Comparison of ENCODE assay signal across 8 cellular contexts in the genomic region with DNA sequence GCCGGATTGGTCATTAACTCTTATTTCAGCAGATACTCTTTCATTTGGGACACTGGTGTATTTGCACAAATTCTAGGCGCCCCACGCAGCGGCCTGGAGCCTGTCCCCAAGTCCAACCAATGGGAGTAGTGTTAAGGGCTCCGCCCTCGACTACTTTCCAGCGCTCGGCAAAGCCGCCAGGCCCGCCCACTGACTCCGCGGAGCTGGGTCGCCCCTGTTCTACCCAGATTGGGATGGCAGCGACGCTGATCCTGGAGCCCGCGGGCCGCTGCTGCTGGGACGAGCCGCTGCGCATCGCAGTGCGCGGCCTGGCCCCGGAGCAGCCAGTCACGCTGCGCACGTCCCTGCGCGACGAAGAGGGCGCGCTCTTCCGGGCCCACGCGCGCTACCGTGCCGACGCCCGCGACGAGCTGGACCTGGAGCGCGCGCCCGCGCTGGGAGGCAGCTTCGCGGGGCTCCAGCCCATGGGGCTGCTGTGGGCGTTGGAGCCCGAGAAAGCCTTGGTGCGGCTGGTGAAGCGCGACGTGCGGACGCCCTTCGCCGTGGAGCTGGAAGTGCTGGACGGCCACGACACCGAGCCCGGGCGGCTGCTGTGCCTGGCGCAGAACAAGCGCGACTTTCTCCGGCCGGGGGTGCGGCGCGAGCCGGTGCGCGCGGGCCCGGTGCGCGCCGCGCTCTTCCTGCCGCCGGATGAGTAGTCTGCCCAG. TPM values are rescaled to one million over a fixed set of nuclear protein-coding genes. Genes with fewer than 3 reads are reported as not detected.
DNase-seq lines count a peak whose midpoint lies in the region; ATAC-seq and TF ChIP-seq lines count a peak whose summit lies in the region.

A gene with protein sequence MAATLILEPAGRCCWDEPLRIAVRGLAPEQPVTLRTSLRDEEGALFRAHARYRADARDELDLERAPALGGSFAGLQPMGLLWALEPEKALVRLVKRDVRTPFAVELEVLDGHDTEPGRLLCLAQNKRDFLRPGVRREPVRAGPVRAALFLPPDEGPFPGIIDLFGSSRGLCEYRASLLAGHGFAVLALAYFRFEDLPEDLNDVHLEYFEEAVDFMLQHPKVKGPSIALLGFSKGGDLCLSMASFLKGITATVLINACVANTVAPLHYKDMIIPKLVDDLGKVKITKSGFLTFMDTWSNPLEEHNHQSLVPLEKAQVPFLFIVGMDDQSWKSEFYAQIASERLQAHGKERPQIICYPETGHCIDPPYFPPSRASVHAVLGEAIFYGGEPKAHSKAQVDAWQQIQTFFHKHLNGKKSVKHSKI (plus strand): TSS at position 179 of the 707 bp plus-strand sequence. CDS start 55 bp downstream, at position 234.

- WGBS in heart right ventricle, 2 donors = 0 to 1% methylated on average over 82 to 84 of the region's 84 CpGs

- no peaks in the 10 kb centered on the region for H3K9me3 ChIP-seq in adipocyte (ENCODE audit: control insufficient read depth, low read length)
- H3K9me3 ChIP-seq in heart right ventricle = peaks cover 0 to 5% (median 0%) of the 10 kb centered on the region in 11 donors

- peak; percentile 22 for DNase-seq in COR-L47 (lab: John Stamatoyannopoulos, UW)
- peak; percentile 88 for DNase-seq in SW480 (ENCODE audit: low spot score)
- DNase-seq in adipocyte (ENCODE audit: low read depth) = peak; percentile 86
- DNase-seq in heart right ventricle = peak; percentile 62 to 73
- peak; percentile 12 for DNase-seq in pons (ENCODE audit: low spot score)
- DNase-seq in type B pancreatic cell (ENCODE audit: extremely low spot score, unreplicated experiment) = peak; percentile 83

- H3K4me3 ChIP-seq in adipocyte (ENCODE audit: low read length) = peak within 1 kb of the TSS; percentile 85
- peak within 1 kb of the TSS; percentile 49 to 67 (median 63) for H3K4me3 ChIP-seq in heart right ventricle

- intact Hi-C loops in heart right ventricle (cut with DNase I) = no loop called here

- TF ChIP-seq CTCF in heart right ventricle (IDR thresholded peaks at IDR 0.05) (no peak), type B pancreatic cell (conservative IDR thresholded peaks at IDR 0.05) (no peak)

- H3K4me1 ChIP-seq in adipocyte (ENCODE audit: control insufficient read depth, insufficient read depth, low read length) = peaks cover 9% of the 10 kb centered on the region
- H3K4me1 ChIP-seq in heart right ventricle = peaks cover 0 to 11% (median 0%) of the 10 kb centered on the region in 9 donors

- H3K27ac Mint-ChIP-seq in type B pancreatic cell = peak within 1 kb of the TSS; percentile 53

- peak within 1 kb of the TSS; percentile 83 for H3K9ac ChIP-seq in adipocyte (ENCODE audit: low read length)

- no peak for TF ChIP-seq EP300 in Ishikawa (IDR thresholded peaks at IDR 0.05; ENCODE audit: borderline replicate concordance)

- H3K27me3 ChIP-seq in adipocyte (replicated peaks; ENCODE audit: control insufficient read depth, insufficient read depth, low read length) (no peaks in the 10 kb centered on the region), heart right ventricle (peaks cover 0 to 8% (median 0%) of the 10 kb centered on the region in 7 donors)

- no peaks in the 10 kb centered on the region for H3K27me3 Mint-ChIP-seq in type B pancreatic cell

- no peaks in the 10 kb centered on the region for H3K4me1 Mint-ChIP-seq in type B pancreatic cell (ENCODE audit: unreplicated experiment)

- H3K4me3 Mint-ChIP-seq in type B pancreatic cell = peak within 1 kb of the TSS; percentile 92

- no peaks in the 10 kb centered on the region for H3K9me3 Mint-ChIP-seq in type B pancreatic cell

- ATAC-seq in GM21367 (IDR thresholded peaks at IDR 0.05; ENCODE audit: unreplicated experiment) (peak; percentile 67), heart right ventricle (peak; percentile 89 to 95 (median 94))

- H3K36me3 Mint-ChIP-seq in type B pancreatic cell = no peaks in the 10 kb centered on the region

- no peak for TF ChIP-seq RAD21 in Ishikawa (IDR thresholded peaks at IDR 0.05; ENCODE audit: low read depth)

- H3K36me3 ChIP-seq in adipocyte (ENCODE audit: control insufficient read depth, insufficient read depth, low read length, severe bottlenecking) (no peaks in the 10 kb centered on the region), heart right ventricle (no peaks in the 10 kb centered on the region)

- H3K27ac ChIP-seq in heart right ventricle = peak within 1 kb of the TSS in 9 of 10 donors; percentile 70 to 88 (median 79)

TF ChIP-seq in Ishikawa, 13 proteins besides CTCF, POLR2A, EP300 and RAD21:
- TF ChIP-seq ZBTB7A (IDR thresholded peaks at IDR 0.05; ENCODE audit: low read depth) (0 out of 2 replicates have a peak, but pooled peaks have one; percentile 48), NFIC (IDR thresholded peaks at IDR 0.05) (no peak), TCF12 (IDR thresholded peaks at IDR 0.05; ENCODE audit: low read depth) (no peak), EGR1 (IDR thresholded peaks at IDR 0.05) (0 out of 2 replicates have a peak, but pooled peaks have one; percentile 10), YY1 (IDR thresholded peaks at IDR 0.05; ENCODE audit: low read depth) (no peak), TEAD4 (IDR thresholded peaks at IDR 0.05) (no peak), FOXM1 (IDR thresholded peaks at IDR 0.05; ENCODE audit: borderline replicate concordance, low read depth) (no peak), CEBPB (IDR thresholded peaks at IDR 0.05) (no peak), CREB1 (IDR thresholded peaks at IDR 0.05; ENCODE audit: low read depth) (no peak), TAF1 (IDR thresholded peaks at IDR 0.05; ENCODE audit: low read depth) (peak; percentile 30; the same call in 1 of the 2 replicates)
- TF ChIP-seq, protein P1, sequence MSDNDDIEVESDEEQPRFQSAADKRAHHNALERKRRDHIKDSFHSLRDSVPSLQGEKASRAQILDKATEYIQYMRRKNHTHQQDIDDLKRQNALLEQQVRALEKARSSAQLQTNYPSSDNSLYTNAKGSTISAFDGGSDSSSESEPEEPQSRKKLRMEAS (IDR thresholded peaks at IDR 0.05) = peak; percentile 71; the same call in 1 of the 2 replicates
- TF ChIP-seq, protein P2, sequence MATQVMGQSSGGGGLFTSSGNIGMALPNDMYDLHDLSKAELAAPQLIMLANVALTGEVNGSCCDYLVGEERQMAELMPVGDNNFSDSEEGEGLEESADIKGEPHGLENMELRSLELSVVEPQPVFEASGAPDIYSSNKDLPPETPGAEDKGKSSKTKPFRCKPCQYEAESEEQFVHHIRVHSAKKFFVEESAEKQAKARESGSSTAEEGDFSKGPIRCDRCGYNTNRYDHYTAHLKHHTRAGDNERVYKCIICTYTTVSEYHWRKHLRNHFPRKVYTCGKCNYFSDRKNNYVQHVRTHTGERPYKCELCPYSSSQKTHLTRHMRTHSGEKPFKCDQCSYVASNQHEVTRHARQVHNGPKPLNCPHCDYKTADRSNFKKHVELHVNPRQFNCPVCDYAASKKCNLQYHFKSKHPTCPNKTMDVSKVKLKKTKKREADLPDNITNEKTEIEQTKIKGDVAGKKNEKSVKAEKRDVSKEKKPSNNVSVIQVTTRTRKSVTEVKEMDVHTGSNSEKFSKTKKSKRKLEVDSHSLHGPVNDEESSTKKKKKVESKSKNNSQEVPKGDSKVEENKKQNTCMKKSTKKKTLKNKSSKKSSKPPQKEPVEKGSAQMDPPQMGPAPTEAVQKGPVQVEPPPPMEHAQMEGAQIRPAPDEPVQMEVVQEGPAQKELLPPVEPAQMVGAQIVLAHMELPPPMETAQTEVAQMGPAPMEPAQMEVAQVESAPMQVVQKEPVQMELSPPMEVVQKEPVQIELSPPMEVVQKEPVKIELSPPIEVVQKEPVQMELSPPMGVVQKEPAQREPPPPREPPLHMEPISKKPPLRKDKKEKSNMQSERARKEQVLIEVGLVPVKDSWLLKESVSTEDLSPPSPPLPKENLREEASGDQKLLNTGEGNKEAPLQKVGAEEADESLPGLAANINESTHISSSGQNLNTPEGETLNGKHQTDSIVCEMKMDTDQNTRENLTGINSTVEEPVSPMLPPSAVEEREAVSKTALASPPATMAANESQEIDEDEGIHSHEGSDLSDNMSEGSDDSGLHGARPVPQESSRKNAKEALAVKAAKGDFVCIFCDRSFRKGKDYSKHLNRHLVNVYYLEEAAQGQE (IDR thresholded peaks at IDR 0.05; ENCODE audit: low read depth) = no peak
- TF ChIP-seq, protein P3, sequence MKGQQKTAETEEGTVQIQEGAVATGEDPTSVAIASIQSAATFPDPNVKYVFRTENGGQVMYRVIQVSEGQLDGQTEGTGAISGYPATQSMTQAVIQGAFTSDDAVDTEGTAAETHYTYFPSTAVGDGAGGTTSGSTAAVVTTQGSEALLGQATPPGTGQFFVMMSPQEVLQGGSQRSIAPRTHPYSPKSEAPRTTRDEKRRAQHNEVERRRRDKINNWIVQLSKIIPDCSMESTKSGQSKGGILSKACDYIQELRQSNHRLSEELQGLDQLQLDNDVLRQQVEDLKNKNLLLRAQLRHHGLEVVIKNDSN (IDR thresholded peaks at IDR 0.05) = peak; percentile 4; the same call in 1 of the 2 replicates
TF ChIP-seq in Ishikawa: peak in this region for 5.

RNA-seq across cellular contexts. Expression of the gene that starts here (rescaled TPM):
- total RNA-seq in heart right ventricle = not detected
- not detected for polyA plus RNA-seq in heart right ventricle
- not detected in 2 replicates for total RNA-seq in type B pancreatic cell (ENCODE audit: low replicate concordance)

Comparison
In these comparisons a context has a peak if more than half of its experiments do, and no peak if none do; other contexts are left out.
1. Peak in every context shown above with its lines: DNase-seq, ATAC-seq, H3K4me3 ChIP-seq and H3K27ac ChIP-seq.
2. Peak in DNase-seq, ATAC-seq, H3K4me3 ChIP-seq and H3K27ac ChIP-seq in heart right ventricle; RNA of the gene not detected or under 1 TPM.
3. Peak in DNase-seq in type B pancreatic cell; RNA of the gene not detected or under 1 TPM.
4. DNase-seq: peak in every context shown above with its lines; median percentile 88 in SW480; 86 in adipocyte; 83 in type B pancreatic cell; 68 in heart right ventricle; 22 in COR-L47; 12 in pons.